29 cellular contexts compared by ENCODE assay signal in genomic region chr2:132387126-132387525, GRCh38. TPM values are rescaled to one million over a fixed set of nuclear protein-coding genes. Genes with fewer than 3 reads are reported as not detected.
"Had no signal": no experiment of that assay in that cellular context is flagged by ENCODE, and none has a peak within 500 bp of the region (broad histone marks: within the 10 kb centered on the region; RNA-seq: fewer than 3 reads in every experiment).

No MANE protein-coding gene starts in this region.

- DNase-seq: colonic mucosa; cortex of kidney; dermis blood vessel endothelial cell; dorsolateral prefrontal cortex; effector CD4-positive, alpha-beta T cell; effector CD8-positive, alpha-beta T cell; effector memory CD4-positive, alpha-beta T cell; effector memory CD8-positive, alpha-beta T cell; endodermal cell; erythroblast; esophagus squamous epithelium; foreskin fibroblast; foreskin keratinocyte; foreskin melanocyte; gastrocnemius medialis; glutamatergic neuron; head of caudate nucleus; heart left ventricle; heart right ventricle had no signal

- H3K4me3 ChIP-seq: colonic mucosa, coronary artery, dorsolateral prefrontal cortex, esophagus muscularis mucosa, esophagus squamous epithelium, gastrocnemius medialis, gastroesophageal sphincter, heart left ventricle, heart right ventricle had no signal

- H3K36me3 ChIP-seq: colonic mucosa, esophagus muscularis mucosa, esophagus squamous epithelium, gastrocnemius medialis, gastroesophageal sphincter, heart left ventricle, heart right ventricle had no signal

- H3K27me3 ChIP-seq: colonic mucosa, dorsolateral prefrontal cortex, esophagus squamous epithelium, heart left ventricle had no signal

- H3K4me1 ChIP-seq: colonic mucosa, esophagus squamous epithelium, foreskin keratinocyte, gastrocnemius medialis, gastroesophageal sphincter had no signal

- H3K27ac ChIP-seq: colonic mucosa, coronary artery, dorsolateral prefrontal cortex, epithelial cell of prostate, esophagus muscularis mucosa, esophagus squamous epithelium, foreskin keratinocyte, gastrocnemius medialis, gastroesophageal sphincter, heart left ventricle, heart right ventricle had no signal

- FAIRE-seq: colon, endometrium, endothelial cell of umbilical vein, frontal cortex had no signal

- ATAC-seq: effector memory CD8-positive, alpha-beta T cell; esophagus mucosa; foreskin keratinocyte; gastrocnemius medialis; gastroesophageal sphincter; heart left ventricle; heart right ventricle had no signal

- H3K9me3 ChIP-seq: colonic mucosa, esophagus squamous epithelium, gastrocnemius medialis had no signal

RNA-seq across cellular contexts. Expression of gene GPR39, which starts 29.5 kb away (rescaled TPM):
- total RNA-seq: dermis microvascular lymphatic vessel endothelial cell, heart left ventricle, heart right ventricle had no signal
